18 cellular contexts compared by ENCODE assay signal in the genomic region with DNA sequence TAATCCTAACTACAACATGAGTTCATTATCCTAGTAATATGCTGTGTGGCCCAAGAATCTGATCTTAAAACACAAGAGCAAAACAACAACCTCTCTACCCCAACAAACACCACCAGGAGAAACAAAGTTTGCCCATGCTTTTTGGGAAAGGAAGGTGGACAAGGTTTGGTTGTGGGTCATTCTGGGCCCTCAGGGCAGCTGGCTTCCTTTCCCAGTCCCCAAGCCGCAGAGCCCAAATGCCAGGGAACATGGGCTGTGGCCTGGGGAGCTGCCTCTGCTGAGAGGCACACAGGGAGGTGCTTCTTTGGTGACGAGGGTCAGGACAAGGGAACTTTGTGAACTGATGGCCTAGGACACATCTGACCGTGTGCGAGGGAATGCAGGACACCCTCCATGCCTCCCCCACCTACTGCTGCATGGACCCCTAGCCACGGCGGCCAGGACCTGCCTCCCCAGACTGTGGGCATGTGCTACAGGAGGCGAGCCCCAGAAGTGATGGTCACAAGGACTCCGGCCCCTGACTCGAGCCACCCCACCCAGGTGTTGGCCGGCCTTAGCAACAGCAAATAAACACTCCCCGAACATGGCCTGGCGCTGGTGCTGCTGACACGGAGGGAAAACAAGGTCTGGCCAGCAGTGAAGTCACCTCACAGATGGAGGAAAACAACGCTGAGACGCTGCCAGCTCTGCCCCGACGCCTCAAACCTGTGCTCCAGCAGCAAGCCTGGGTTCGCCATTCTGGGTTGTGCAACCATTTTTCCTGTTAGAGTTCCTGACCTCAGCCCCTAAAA. TPM values are rescaled to one million over a fixed set of nuclear protein-coding genes. Genes with fewer than 3 reads are reported as not detected.
DNase-seq lines count a peak whose midpoint lies in the region; ATAC-seq, FAIRE-seq and TF ChIP-seq lines count a peak whose summit lies in the region.
"Had no signal": no experiment of that assay in that cellular context is flagged by ENCODE, and none has a peak within 500 bp of the region (broad histone marks: within the 10 kb centered on the region; RNA-seq: fewer than 3 reads in every experiment).

No MANE protein-coding gene starts in this region.

- H3K9me3 ChIP-seq in body of pancreas (no peaks in the 10 kb centered on the region), psoas muscle (no peaks in the 10 kb centered on the region), HAP-1 (no peaks in the 10 kb centered on the region)

- H3K4me3 Mint-ChIP-seq in GM23338: no peak overlapping the region; the same call in 2 of the 3 replicates
- H3K4me3 Mint-ChIP-seq: activated CD4-positive, alpha-beta T cell treated with anti-CD3 and anti-CD28 coated beads, Interleukin-2, amount 10 ng/mL, durations not matched to agents 24 days and 14 days; activated T-cell treated with anti-CD3 and anti-CD28 coated beads, Interleukin-2, amount 50 U/mL, for 4 hours; B cell had no signal

- intact Hi-C loops in body of pancreas (cut with DNase I) (no loop called here), psoas muscle (cut with DNase I) (no loop called here)

- H3K4me3 ChIP-seq in GM23338 (no peak overlapping the region), body of pancreas (no peak overlapping the region), psoas muscle (no peak overlapping the region), HAP-1 (no peak overlapping the region)
- H3K4me3 ChIP-seq: coronary artery had no signal

- H3K4me1 Mint-ChIP-seq in GM23338: no peaks in the 10 kb centered on the region; the same call in 2 of the 3 replicates
- H3K4me1 Mint-ChIP-seq: activated CD4-positive, alpha-beta T cell treated with anti-CD3 and anti-CD28 coated beads, Interleukin-2, amount 10 ng/mL, durations not matched to agents 24 days and 14 days; B cell had no signal

- in situ Hi-C loops in HAP-1 (cut with MboI; ENCODE audit: low sequenced_read_pairs): no loop called here

- H2AFZ ChIP-seq in GM23338: no peak overlapping the region

- TF ChIP-seq CTCF in GM23338 (conservative IDR thresholded peaks at IDR 0.05; ENCODE audit: low read depth in 2 of 2) (no peak), body of pancreas (IDR thresholded peaks at IDR 0.05) (no peak), psoas muscle (IDR thresholded peaks at IDR 0.05) (no peak)

- H3K9me3 Mint-ChIP-seq in GM23338: 0 out of 3 replicates have a peak, but pooled peaks cover 3% of the 10 kb centered on the region
- H3K9me3 Mint-ChIP-seq: activated CD4-positive, alpha-beta T cell treated with anti-CD3 and anti-CD28 coated beads, Interleukin-2, amount 10 ng/mL, durations not matched to agents 24 days and 14 days; activated T-cell treated with anti-CD3 and anti-CD28 coated beads, Interleukin-2, amount 50 U/mL, for 4 hours had no signal

- H4K20me1 ChIP-seq in GM23338 (replicated peaks; ENCODE audit: insufficient read depth): 0 out of 2 replicates have a peak, but pooled peaks cover 4% of the 10 kb centered on the region

- no peaks in the 10 kb centered on the region for H3K9me2 ChIP-seq in GM23338 (ENCODE audit: insufficient read depth)

- H3F3A ChIP-seq in GM23338 (replicated peaks; ENCODE audit: low read depth): no peaks in the 10 kb centered on the region

- H3K4me1 ChIP-seq in GM23338 (ENCODE audit: insufficient read depth): no peaks in the 10 kb centered on the region
- peaks cover 39% of the 10 kb centered on the region for H3K4me1 ChIP-seq in body of pancreas
- H3K4me1 ChIP-seq in psoas muscle: no peaks in the 10 kb centered on the region
- H3K4me1 ChIP-seq in HAP-1: no peaks in the 10 kb centered on the region

- no peak overlapping the region for H3K4me2 ChIP-seq in GM23338

- no peaks in the 10 kb centered on the region for H3K27me3 ChIP-seq in GM23338 (ENCODE audit: insufficient read depth)
- H3K27me3 ChIP-seq in body of pancreas: no peaks in the 10 kb centered on the region
- H3K27me3 ChIP-seq in psoas muscle (ENCODE audit: insufficient read depth in 3 of 3, low read length in 2 of 3): no peaks in the 10 kb centered on the region
- H3K27me3 ChIP-seq in HAP-1 (ENCODE audit: low read depth): no peaks in the 10 kb centered on the region

- H3K27ac Mint-ChIP-seq in GM23338: peak overlapping the region; percentile 77; the same call in 1 of the 2 replicates
- H3K27ac Mint-ChIP-seq: activated CD4-positive, alpha-beta T cell treated with anti-CD3 and anti-CD28 coated beads, Interleukin-2, amount 10 ng/mL, durations not matched to agents 24 days and 14 days; B cell had no signal

- WGBS in body of pancreas, 2 donors: 49 to 61% methylated on average over 14 to 18 of the region's 18 CpGs
- WGBS in psoas muscle, 3 donors: 70 to 78% (median 71%) methylated on average over 18 of the region's 18 CpGs

- H3K36me3 Mint-ChIP-seq in GM23338 (ENCODE audit: low read depth): peaks cover 65% of the 10 kb centered on the region

- H3K36me3 ChIP-seq in GM23338 (ENCODE audit: insufficient read depth): no peaks in the 10 kb centered on the region; the same call in 1 of the 2 replicates
- peaks cover 37% of the 10 kb centered on the region in 2 donors for H3K36me3 ChIP-seq in body of pancreas (replicated peaks in 1 of 2; ENCODE audit: insufficient read depth in 1 of 2, low read depth in 2 of 2)
- H3K36me3 ChIP-seq in psoas muscle (ENCODE audit: insufficient read depth in 1 of 2, low read depth in 1 of 2): peaks cover 0 to 80% of the 10 kb centered on the region in 2 donors
- peaks cover 52% of the 10 kb centered on the region for H3K36me3 ChIP-seq in HAP-1 (replicated peaks)

- no peaks in the 10 kb centered on the region for H3K79me2 ChIP-seq in GM23338 (replicated peaks; ENCODE audit: insufficient read depth)

- FAIRE-seq in islet of Langerhans (lab: Jason Lieb, UNC): peak; percentile 72
- FAIRE-seq in GM19239 (lab: Jason Lieb, UNC): no peak

- DNase-seq in GM23338 (ENCODE audit: low spot score) (no peak), body of pancreas (peak; percentile 79 to 94 (median 83)), psoas muscle (peak; percentile 71 to 90), GM19239 (ENCODE audit: insufficient read length, low spot score) (no peak), HAP-1 (ENCODE audit: low spot score in 2 of 2) (no peak)
- DNase-seq: activated CD4-positive, alpha-beta T cell treated with anti-CD3 and anti-CD28 coated beads, Interleukin-2, amount 10 ng/mL, durations not matched to agents 24 days and 14 days; activated T-cell treated with anti-CD3 and anti-CD28 coated beads, Interleukin-2, amount 50 U/mL, for 4 hours; mesenchymal stem cell; NCI-H2029; NCI-H774; occipital lobe; RPMI8226; substantia nigra had no signal

- TF ChIP-seq POLR2A in body of pancreas (IDR thresholded peaks at IDR 0.05): no peak

- H3K27ac ChIP-seq in GM23338 (ENCODE audit: low read depth) (no peak overlapping the region), body of pancreas (peak overlapping the region; percentile 49 to 79 (median 68)), psoas muscle (no peak overlapping the region)

- ATAC-seq in GM23338 (no peak), body of pancreas (peak; percentile 79), psoas muscle (peak in 3 of 4 donors; percentile 14 to 62 (median 15)), GM18511 (IDR thresholded peaks at IDR 0.05; ENCODE audit: unreplicated experiment) (no peak), HG02840 (IDR thresholded peaks at IDR 0.05; ENCODE audit: low FRiP score, unreplicated experiment) (no peak)
- ATAC-seq: activated T-cell treated with anti-CD3 and anti-CD28 coated beads, Interleukin-2, amount 50 U/mL, for 4 hours had no signal

- H3K27me3 Mint-ChIP-seq in GM23338 (ENCODE audit: insufficient read depth, low read depth, poor library complexity): peaks cover 10% of the 10 kb centered on the region
- H3K27me3 Mint-ChIP-seq: activated CD4-positive, alpha-beta T cell treated with anti-CD3 and anti-CD28 coated beads, Interleukin-2, amount 10 ng/mL, durations not matched to agents 24 days and 14 days; B cell had no signal

TF ChIP-seq in GM23338, 12 proteins besides CTCF, POLR2A, EP300 and RAD21 (continues in another document):
- TF ChIP-seq NANOG (IDR thresholded peaks at IDR 0.05; ENCODE audit: borderline replicate concordance) (no peak), EZH2 (IDR thresholded peaks at IDR 0.05; ENCODE audit: low read depth, unreplicated experiment) (no peak)
- TF ChIP-seq, protein P1, sequence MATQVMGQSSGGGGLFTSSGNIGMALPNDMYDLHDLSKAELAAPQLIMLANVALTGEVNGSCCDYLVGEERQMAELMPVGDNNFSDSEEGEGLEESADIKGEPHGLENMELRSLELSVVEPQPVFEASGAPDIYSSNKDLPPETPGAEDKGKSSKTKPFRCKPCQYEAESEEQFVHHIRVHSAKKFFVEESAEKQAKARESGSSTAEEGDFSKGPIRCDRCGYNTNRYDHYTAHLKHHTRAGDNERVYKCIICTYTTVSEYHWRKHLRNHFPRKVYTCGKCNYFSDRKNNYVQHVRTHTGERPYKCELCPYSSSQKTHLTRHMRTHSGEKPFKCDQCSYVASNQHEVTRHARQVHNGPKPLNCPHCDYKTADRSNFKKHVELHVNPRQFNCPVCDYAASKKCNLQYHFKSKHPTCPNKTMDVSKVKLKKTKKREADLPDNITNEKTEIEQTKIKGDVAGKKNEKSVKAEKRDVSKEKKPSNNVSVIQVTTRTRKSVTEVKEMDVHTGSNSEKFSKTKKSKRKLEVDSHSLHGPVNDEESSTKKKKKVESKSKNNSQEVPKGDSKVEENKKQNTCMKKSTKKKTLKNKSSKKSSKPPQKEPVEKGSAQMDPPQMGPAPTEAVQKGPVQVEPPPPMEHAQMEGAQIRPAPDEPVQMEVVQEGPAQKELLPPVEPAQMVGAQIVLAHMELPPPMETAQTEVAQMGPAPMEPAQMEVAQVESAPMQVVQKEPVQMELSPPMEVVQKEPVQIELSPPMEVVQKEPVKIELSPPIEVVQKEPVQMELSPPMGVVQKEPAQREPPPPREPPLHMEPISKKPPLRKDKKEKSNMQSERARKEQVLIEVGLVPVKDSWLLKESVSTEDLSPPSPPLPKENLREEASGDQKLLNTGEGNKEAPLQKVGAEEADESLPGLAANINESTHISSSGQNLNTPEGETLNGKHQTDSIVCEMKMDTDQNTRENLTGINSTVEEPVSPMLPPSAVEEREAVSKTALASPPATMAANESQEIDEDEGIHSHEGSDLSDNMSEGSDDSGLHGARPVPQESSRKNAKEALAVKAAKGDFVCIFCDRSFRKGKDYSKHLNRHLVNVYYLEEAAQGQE (IDR thresholded peaks at IDR 0.05; ENCODE audit: unreplicated experiment): no peak

RNA-seq across cellular contexts. Expression of a gene that starts 55.6 kb away (rescaled TPM):
- total RNA-seq in GM23338 (2014; rRNA removed; shearing (Covaris generic)): 105 and 109 TPM in 2 replicates
- polyA plus RNA-seq in GM23338 (2016; fragmentation: Nextera tagmentation; extraction: Ambion mirVana) (113 and 125 TPM in 2 replicates), psoas muscle (10 to 100 TPM; 14.2 to 30.3 (median 19.1) TPM)
- total RNA-seq in body of pancreas (100 to 1,000 TPM; 313 to 511 TPM), psoas muscle (10 to 100 TPM; 21.1 to 40.8 (median 22.6) TPM)

RNA-seq across cellular contexts. Expression of a gene that starts 56.5 kb away (rescaled TPM):
- total RNA-seq in GM23338 (2014; rRNA removed; shearing (Covaris generic)): 145 and 162 TPM in 2 replicates
- polyA plus RNA-seq in GM23338 (2016; fragmentation: Nextera tagmentation; extraction: Ambion mirVana) (456 and 459 TPM in 2 replicates), psoas muscle (100 to 1,000 TPM in 2 of 3 donors, 10 to 100 TPM in 1; 88.1 to 202 (median 115) TPM)
- total RNA-seq in body of pancreas (100 to 1,000 TPM; 103 to 464 TPM), psoas muscle (10 to 100 TPM; 45.6 to 82.3 (median 66.2) TPM)

Comparison
In these comparisons a context has a peak if more than half of its experiments do, and no peak if none do; other contexts are left out.
1. ATAC-seq: peak in body of pancreas (single experiment) and psoas muscle (3 of 4); none in GM23338 (single experiment), GM18511 (single experiment) and HG02840 (single experiment).
2. DNase-seq: peak in body of pancreas (4 of 4) and psoas muscle (2 of 2); none in GM23338 (single experiment), GM19239 (single experiment) and HAP-1 (0 of 2).
3. H3K27ac ChIP-seq: peak in body of pancreas (4 of 4); none in GM23338 (single experiment) and psoas muscle (single experiment).